In genomic region chr4:180745019-180745418, GRCh38 we compare ENCODE assay signal across 6 cellular contexts.
"Had no signal": no experiment of that assay in that cellular context is flagged by ENCODE, and none has a peak within 500 bp of the region (broad histone marks: within the 10 kb centered on the region; RNA-seq: fewer than 3 reads in every experiment).

No MANE protein-coding gene starts in this region.

- DNase-seq: H9, HCEC 1CT had no signal

- H2AFZ ChIP-seq: GM23338 had no signal

- H3K4me3 ChIP-seq: GM23338 had no signal

- H3K4me3 Mint-ChIP-seq: GM23338, H9, IgD-negative memory B cell had no signal

- H3K9me3 Mint-ChIP-seq: GM23338, H9 had no signal

- H3K27ac Mint-ChIP-seq: GM23338, IgD-negative memory B cell had no signal

- H3K27me3 Mint-ChIP-seq: IgD-negative memory B cell had no signal

- H3K36me3 Mint-ChIP-seq: IgD-negative memory B cell had no signal

- H3K4me1 Mint-ChIP-seq: GM23338, H9, IgD-negative memory B cell had no signal

- H3K4me2 ChIP-seq: GM23338 had no signal

- H3K27ac ChIP-seq: HL-60 had no signal

- ATAC-seq: GM23338, HepG2 had no signal
